27 cellular contexts compared by ENCODE assay signal in the genomic region with DNA sequence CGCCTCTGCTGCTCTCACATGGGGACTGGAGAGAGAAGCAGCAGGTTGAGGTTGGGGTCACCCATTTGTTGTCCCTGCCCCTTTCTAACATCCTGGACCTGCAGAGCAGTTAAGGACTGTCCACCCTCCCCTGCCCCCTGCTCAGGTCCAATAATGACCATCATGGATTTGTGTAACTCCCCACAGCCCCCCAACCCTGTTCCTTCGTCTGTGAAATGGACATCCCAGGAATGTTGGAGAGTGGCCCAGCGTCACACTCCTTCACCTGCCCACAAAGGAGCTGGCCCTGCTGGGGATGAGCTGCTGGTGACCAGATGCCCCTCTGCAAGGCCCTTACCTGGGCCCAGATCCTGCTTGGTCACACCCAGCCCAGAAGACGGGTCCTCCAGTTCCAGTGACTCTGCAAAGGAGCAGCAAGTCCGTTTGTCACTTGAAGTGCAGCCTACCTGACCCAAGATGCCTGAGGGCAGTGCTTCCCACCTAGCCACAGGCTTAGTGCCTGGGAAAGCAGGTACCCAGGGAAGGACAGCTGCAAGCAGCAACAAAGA. TPM values are rescaled to one million over a fixed set of nuclear protein-coding genes. Genes with fewer than 3 reads are reported as not detected.
DNase-seq lines count a peak whose midpoint lies in the region; ATAC-seq, FAIRE-seq and TF ChIP-seq lines count a peak whose summit lies in the region.
"Had no signal": no experiment of that assay in that cellular context is flagged by ENCODE, and none has a peak within 500 bp of the region (broad histone marks: within the 10 kb centered on the region; RNA-seq: fewer than 3 reads in every experiment).

No MANE protein-coding gene starts in this region.

- TF ChIP-seq CTCF in GM23338 (conservative IDR thresholded peaks at IDR 0.05; ENCODE audit: low read depth in 2 of 2) (no peak), GM12878 (IDR thresholded peaks at IDR 0.05 in 2 of 3, conservative IDR thresholded peaks at IDR 0.05 in 1 of 3; ENCODE audit: control insufficient read depth in 2 of 3, extremely low read depth in 1 of 3, insufficient read depth in 1 of 3, low read depth in 3 of 3, low read length in 3 of 3) (no peak), left lung (IDR thresholded peaks at IDR 0.05) (no peak)

- H4K20me1 ChIP-seq in GM23338 (replicated peaks; ENCODE audit: insufficient read depth): peaks cover 7% of the 10 kb centered on the region; the same call in 1 of the 2 replicates
- peaks cover 46% of the 10 kb centered on the region for H4K20me1 ChIP-seq in GM12878 (ENCODE audit: control insufficient read depth, insufficient read depth)

- TF ChIP-seq POLR2A in GM12878 (IDR thresholded peaks at IDR 0.05; ENCODE audit: low read depth, low read length): peak; percentile 79

- H2AFZ ChIP-seq in GM23338: no peak overlapping the region
- H2AFZ ChIP-seq in GM12878 (ENCODE audit: control insufficient read depth, low read depth, low read length): no peak overlapping the region
- H2AFZ ChIP-seq: GM23248 had no signal

- no peaks in the 10 kb centered on the region for H3K4me1 ChIP-seq in GM23338 (ENCODE audit: insufficient read depth)
- peaks cover 10% of the 10 kb centered on the region for H3K4me1 ChIP-seq in GM12878 (ENCODE audit: control insufficient read depth, insufficient read depth, low read length)
- peaks cover 0 to 3% of the 10 kb centered on the region in 2 donors for H3K4me1 ChIP-seq in left lung
- H3K4me1 ChIP-seq: foreskin keratinocyte had no signal

- no peaks in the 10 kb centered on the region for H3K9me2 ChIP-seq in GM23338 (ENCODE audit: insufficient read depth)

- no peaks in the 10 kb centered on the region for H3K27me3 Mint-ChIP-seq in activated CD8-positive, alpha-beta memory T cell treated with anti-CD3 and anti-CD28 coated beads, Interleukin-2, amount 10 ng/mL, durations not matched to agents 7 days and 5 days
- peaks cover 20% of the 10 kb centered on the region for H3K27me3 Mint-ChIP-seq in GM23338 (ENCODE audit: insufficient read depth, low read depth, poor library complexity)
- no peaks in the 10 kb centered on the region for H3K27me3 Mint-ChIP-seq in stimulated activated memory B cell treated with anti-CD40 and anti-IgM and Interleukin-4, amounts not matched to agents 10 μg/mL and 1 μg/mL and 100 μg/mL, for 72 hours
- H3K27me3 Mint-ChIP-seq: activated CD4-positive, alpha-beta T cell treated with anti-CD3 and anti-CD28 coated beads for 36 hours; naive thymus-derived CD8-positive, alpha-beta T cell had no signal

- DNase-seq in activated CD8-positive, alpha-beta memory T cell treated with anti-CD3 and anti-CD28 coated beads, Interleukin-2, amount 10 ng/mL, durations not matched to agents 7 days and 5 days: no peak
- DNase-seq in activated CD8-positive, alpha-beta memory T cell treated with anti-CD3 and anti-CD28 coated beads, Interleukin-2, amount 50 U/mL, for 4 hours: no peak
- DNase-seq in GM23338 (ENCODE audit: low spot score) (no peak), GM12878 (ENCODE audit: low read depth, low spot score) (no peak), left lung (no peak), NCI-H1092 (lab: John Stamatoyannopoulos, UW) (no peak)
- no peak for DNase-seq in activated effector memory CD4-positive, alpha-beta T cell treated with Interleukin-2 at 50 U/mL for 16 hours
- DNase-seq: activated CD4-positive, alpha-beta T cell treated with anti-CD3 and anti-CD28 coated beads for 36 hours; activated naive CD4-positive, alpha-beta T cell treated with anti-CD3 and anti-CD28 coated beads, Interleukin-2, amount 50 U/mL, for 16 hours; foreskin keratinocyte; GM23248; Kasumi-1; mesendoderm; naive thymus-derived CD8-positive, alpha-beta T cell; NCI-H1092 treated with DMSO at 0.1 percent for 48 hours; NCI-H2081 treated with DMSO at 0.1 percent for 48 hours; RPMI8226; stimulated activated CD4-positive, alpha-beta T cell treated with anti-CD3 and anti-CD28 coated beads, Interleukin-1b, Interleukin-23, amount 100 ng/mL, for 48 hours; upper lobe of left lung had no signal

- H3K9me3 ChIP-seq in GM12878 (replicated peaks; ENCODE audit: control insufficient read depth, insufficient read depth, low read length): no peaks in the 10 kb centered on the region
- no peaks in the 10 kb centered on the region for H3K9me3 ChIP-seq in left lung
- H3K9me3 ChIP-seq: upper lobe of left lung had no signal

- intact Hi-C loops in GM12878 (cut with micrococcal nuclease; ENCODE audit: unreplicated experiment): no loop called here
- intact Hi-C loops in left lung (cut with DNase I): no loop called here

- H3K4me1 Mint-ChIP-seq in activated CD8-positive, alpha-beta memory T cell treated with anti-CD3 and anti-CD28 coated beads, Interleukin-2, amount 10 ng/mL, durations not matched to agents 7 days and 5 days: peaks cover 36% of the 10 kb centered on the region
- no peaks in the 10 kb centered on the region; the same call in 2 of the 3 replicates for H3K4me1 Mint-ChIP-seq in GM23338
- peaks cover 77% of the 10 kb centered on the region for H3K4me1 Mint-ChIP-seq in stimulated activated memory B cell treated with anti-CD40 and anti-IgM and Interleukin-4, amounts not matched to agents 10 μg/mL and 1 μg/mL and 100 μg/mL, for 72 hours
- H3K4me1 Mint-ChIP-seq: activated CD4-positive, alpha-beta T cell treated with anti-CD3 and anti-CD28 coated beads for 36 hours had no signal

- in situ Hi-C loops in GM12878 (cut with MboI): no loop called here

- RAD21 ChIA-PET in GM12878 (lab: Charles Lee; ENCODE audit: unreplicated experiment): interaction anchor here (8.6 kb wide), 1 partner anchor 32 kb away, joined by 115 read pairs; no protein-coding TSS in a partner anchor

- H3K9ac ChIP-seq in GM12878 (ENCODE audit: control insufficient read depth, insufficient read depth, low read length): no peak overlapping the region
- H3K9ac ChIP-seq: GM23248 had no signal

- no peaks in the 10 kb centered on the region for H3K9me3 Mint-ChIP-seq in activated CD8-positive, alpha-beta memory T cell treated with anti-CD3 and anti-CD28 coated beads, Interleukin-2, amount 10 ng/mL, durations not matched to agents 7 days and 5 days (ENCODE audit: low read depth)
- H3K9me3 Mint-ChIP-seq in GM23338: no peaks in the 10 kb centered on the region; the same call in 2 of the 3 replicates
- no peaks in the 10 kb centered on the region for H3K9me3 Mint-ChIP-seq in stimulated activated memory B cell treated with anti-CD40 and anti-IgM and Interleukin-4, amounts not matched to agents 10 μg/mL and 1 μg/mL and 100 μg/mL, for 72 hours
- H3K9me3 Mint-ChIP-seq: naive thymus-derived CD8-positive, alpha-beta T cell had no signal

- 62% methylated on average over 4 of the region's 5 CpGs for WGBS in GM12878 (ENCODE audit: insufficient coverage, insufficient replicate concordance, low lambda C conversion rate, missing lambda C conversion rate)

- H3K27ac Mint-ChIP-seq in activated CD8-positive, alpha-beta memory T cell treated with anti-CD3 and anti-CD28 coated beads, Interleukin-2, amount 10 ng/mL, durations not matched to agents 7 days and 5 days: peak overlapping the region; percentile 19
- no peak overlapping the region for H3K27ac Mint-ChIP-seq in GM23338
- peak overlapping the region; percentile 82 for H3K27ac Mint-ChIP-seq in stimulated activated memory B cell treated with anti-CD40 and anti-IgM and Interleukin-4, amounts not matched to agents 10 μg/mL and 1 μg/mL and 100 μg/mL, for 72 hours
- H3K27ac Mint-ChIP-seq: activated CD4-positive, alpha-beta T cell treated with anti-CD3 and anti-CD28 coated beads for 36 hours had no signal

- no peak for TF ChIP-seq EP300 in GM12878 (IDR thresholded peaks at IDR 0.05; ENCODE audit: borderline replicate concordance in 1 of 2, control insufficient read depth in 1 of 2, low read depth in 2 of 2, low read length in 2 of 2)

- H3K27ac ChIP-seq in GM23338 (ENCODE audit: low read depth): no peak overlapping the region
- H3K27ac ChIP-seq in GM12878 (ENCODE audit: control insufficient read depth, insufficient read depth): no peak overlapping the region
- H3K27ac ChIP-seq in left lung: no peak overlapping the region
- H3K27ac ChIP-seq: C4-2B, epithelial cell of prostate, foreskin keratinocyte, GM23248 had no signal

- ATAC-seq in activated CD8-positive, alpha-beta memory T cell treated with anti-CD3 and anti-CD28 coated beads, Interleukin-2, amount 10 ng/mL, durations not matched to agents 7 days and 5 days: no peak
- ATAC-seq in GM23338 (no peak), GM12878 (peak; percentile 0; the same call in 2 of the 3 replicates), left lung (no peak)
- ATAC-seq in stimulated activated memory B cell treated with anti-CD40 and anti-IgM and Interleukin-4, amounts not matched to agents 10 μg/mL and 1 μg/mL and 100 μg/mL, for 72 hours: no peak
- ATAC-seq: activated CD4-positive, alpha-beta T cell treated with anti-CD3 and anti-CD28 coated beads for 36 hours; foreskin keratinocyte; naive thymus-derived CD8-positive, alpha-beta T cell; SK-N-SH treated with all-trans-retinoic acid at 6 μM for 48 hours had no signal

- TF ChIP-seq RAD21 in GM12878 (IDR thresholded peaks at IDR 0.05; ENCODE audit: insufficient read depth, low read depth, low read length): no peak

- BruUV-seq in GM12878 (replicated peaks; lab: Mats Ljungman, UMichigan): no TSS peak

- no peak overlapping the region for H3K4me2 ChIP-seq in GM23338
- no peak overlapping the region for H3K4me2 ChIP-seq in GM12878 (ENCODE audit: control insufficient read depth, insufficient read depth)

- H3K27me3 ChIP-seq in GM23338 (ENCODE audit: insufficient read depth) (no peaks in the 10 kb centered on the region), GM12878 (replicated peaks in 1 of 2; ENCODE audit: control insufficient read depth in 2 of 2, insufficient read depth in 2 of 2, low read length in 1 of 2) (no peaks in the 10 kb centered on the region), left lung (no peaks in the 10 kb centered on the region)
- H3K27me3 ChIP-seq: foreskin keratinocyte, upper lobe of left lung had no signal

- POLR2A ChIA-PET in GM12878 (lab: Charles Lee): interaction anchor here (0.6 to 4.8 kb wide), 5 partner anchors 8 to 919 kb away, joined by 3 to 38 read pairs (median 5); a partner anchor contains a TSS

- H3K79me2 ChIP-seq in GM23338 (replicated peaks; ENCODE audit: insufficient read depth) (no peaks in the 10 kb centered on the region), GM12878 (ENCODE audit: control insufficient read depth, insufficient read depth, low read length) (peaks cover 17% of the 10 kb centered on the region)

- peaks cover 54% of the 10 kb centered on the region for H3K36me3 Mint-ChIP-seq in activated CD8-positive, alpha-beta memory T cell treated with anti-CD3 and anti-CD28 coated beads, Interleukin-2, amount 10 ng/mL, durations not matched to agents 7 days and 5 days
- H3K36me3 Mint-ChIP-seq in GM23338 (ENCODE audit: low read depth): peaks cover 46% of the 10 kb centered on the region
- H3K36me3 Mint-ChIP-seq in stimulated activated memory B cell treated with anti-CD40 and anti-IgM and Interleukin-4, amounts not matched to agents 10 μg/mL and 1 μg/mL and 100 μg/mL, for 72 hours: peaks cover 61% of the 10 kb centered on the region

- H3K4me3 ChIP-seq in GM23338 (no peak overlapping the region), GM12878 (no peak overlapping the region), left lung (no peak overlapping the region)
- H3K4me3 ChIP-seq: GM23248, upper lobe of left lung had no signal

- 0 out of 2 replicates have a peak, but pooled peaks cover 4% of the 10 kb centered on the region for H3F3A ChIP-seq in GM23338 (replicated peaks; ENCODE audit: low read depth)

- peaks cover 11% of the 10 kb centered on the region; the same call in 1 of the 2 replicates for H3K36me3 ChIP-seq in GM23338 (ENCODE audit: insufficient read depth)
- H3K36me3 ChIP-seq in GM12878 (ENCODE audit: control insufficient read depth in 2 of 2, insufficient read depth in 2 of 2, low read length in 1 of 2): peaks cover 53 to 57% of the 10 kb centered on the region in 2 experiments
- peaks cover 0 to 100% of the 10 kb centered on the region in 2 donors for H3K36me3 ChIP-seq in left lung

- SMC1A ChIA-PET in GM12878 (lab: Charles Lee; ENCODE audit: uncharacterized antibody, unreplicated experiment): no interaction called here

- CTCF ChIA-PET in activated CD8-positive, alpha-beta memory T cell treated with anti-CD3 and anti-CD28 coated beads, Interleukin-2, amount 10 ng/mL, durations not matched to agents 7 days and 5 days (lab: Charles Lee): interaction anchor here (1.3 kb wide), 1 partner anchor 649 kb away, joined by 3 read pairs; no protein-coding TSS in a partner anchor
- CTCF ChIA-PET in GM12878 (lab: Yijun Ruan, JAX): interaction anchor here (1.3 to 14.0 kb wide), 2 partner anchors 33 to 48 kb away, joined by 3 to 274 read pairs; no protein-coding TSS in a partner anchor

- H3K4me3 Mint-ChIP-seq in activated CD8-positive, alpha-beta memory T cell treated with anti-CD3 and anti-CD28 coated beads, Interleukin-2, amount 10 ng/mL, durations not matched to agents 7 days and 5 days: no peak overlapping the region
- H3K4me3 Mint-ChIP-seq in GM23338: no peak overlapping the region; the same call in 2 of the 3 replicates
- H3K4me3 Mint-ChIP-seq in stimulated activated memory B cell treated with anti-CD40 and anti-IgM and Interleukin-4, amounts not matched to agents 10 μg/mL and 1 μg/mL and 100 μg/mL, for 72 hours: peak overlapping the region; percentile 30
- H3K4me3 Mint-ChIP-seq: activated CD4-positive, alpha-beta T cell treated with anti-CD3 and anti-CD28 coated beads for 36 hours had no signal

- no peak for FAIRE-seq in GM12878 (lab: Jason Lieb, UNC)
- FAIRE-seq: A204.1, keratinocyte, TTC549 had no signal

RNA-seq across cellular contexts. Expression of a gene that starts 10.4 kb away (rescaled TPM):
- total RNA-seq in activated CD8-positive, alpha-beta memory T cell treated with anti-CD3 and anti-CD28 coated beads, Interleukin-2, amount 10 ng/mL, durations not matched to agents 7 days and 5 days: 1,000 to 10,000 TPM; 1,513 to 1,561 TPM
- 49.8 and 54.8 TPM in 2 replicates for total RNA-seq in GM23338 (2014; rRNA removed; shearing (Covaris generic))
- 98.4 and 105 TPM in 2 replicates for polyA plus RNA-seq in GM23338 (2016; fragmentation: Nextera tagmentation; extraction: Ambion mirVana)
- total RNA-seq in GM12878 (2013; cell fraction: nucleolus; rRNA removed): 2,823 and 2,919 TPM in 2 replicates
- 10,156 and 11,063 TPM in 2 replicates for total RNA-seq in GM12878 (2014; rRNA removed)
- total RNA-seq in GM12878 (2014; rRNA removed; fragmentation: Illumina TruSeq; extraction: Trizol): 2,507 and 2,767 TPM in 2 replicates
- 4,973 and 5,010 TPM in 2 replicates for total RNA-seq in GM12878 (2021)
- 4,271 TPM for polyA plus RNA-seq in GM12878 (2011; ENCODE audit: low read depth)
- 309 and 1,760 TPM in 2 replicates for polyA plus RNA-seq in GM12878 (2011; rRNA removed)
- 1,718 and 2,321 TPM in 2 replicates for polyA plus RNA-seq in GM12878 (2011; cell fraction: cytosol; rRNA removed)
- polyA plus RNA-seq in GM12878 (2011; cell fraction: nucleus; rRNA removed): 1,510 and 1,766 TPM in 2 replicates
- 6,323 and 7,232 TPM in 2 replicates for polyA plus RNA-seq in GM12878 (2012)
- polyA plus RNA-seq in GM12878 (2014; fragmentation: Illumina TruSeq; extraction: Trizol): 3,291 and 4,542 TPM in 2 replicates
- polyA plus RNA-seq in GM12878 (2014; fragmentation: Nextera tagmentation; extraction: Ambion mirVana): 1,000 to 10,000 TPM; 1,387 to 2,107 TPM
- polyA plus RNA-seq in GM12878 (2014; rRNA removed): 3,302 and 5,141 TPM in 2 replicates
- 1,000 to 10,000 TPM; 6,006 to 6,596 TPM for polyA plus RNA-seq in GM12878 (2016; fragmentation: Nextera tagmentation; extraction: Ambion mirVana)
- 1,457 and 1,517 TPM in 2 replicates for polyA minus RNA-seq in GM12878 (2011; rRNA and poly(A)+ RNA removed)
- polyA minus RNA-seq in GM12878 (2011; cell fraction: cytosol; rRNA and poly(A)+ RNA removed): 1,302 and 1,364 TPM in 2 replicates
- 388 and 604 TPM in 2 replicates for polyA minus RNA-seq in GM12878 (2011; cell fraction: nucleus; rRNA and poly(A)+ RNA removed)
- 1,000 to 10,000 TPM; 1,866 to 2,212 TPM for total RNA-seq in left lung
- total RNA-seq: GM23248, NCI-H460 had no signal

RNA-seq across cellular contexts. Expression of a gene that starts 44.8 kb away (rescaled TPM):
- 10 to 100 TPM; 95.3 to 96.9 TPM for total RNA-seq in activated CD8-positive, alpha-beta memory T cell treated with anti-CD3 and anti-CD28 coated beads, Interleukin-2, amount 10 ng/mL, durations not matched to agents 7 days and 5 days
- total RNA-seq in GM23338 (2014; rRNA removed; shearing (Covaris generic)): 152 and 165 TPM in 2 replicates
- polyA plus RNA-seq in GM23338 (2016; fragmentation: Nextera tagmentation; extraction: Ambion mirVana) (83.4 and 86.8 TPM in 2 replicates), GM12878 (2011; rRNA removed) (6.4 and 12.7 TPM in 2 replicates), GM12878 (2014; fragmentation: Illumina TruSeq; extraction: Trizol) (39.4 and 56.1 TPM in 2 replicates), GM12878 (2014; fragmentation: Nextera tagmentation; extraction: Ambion mirVana) (10 to 100 TPM in 1 of 2 experiments, 1 to 10 TPM in 1; 8.7 to 12.3 TPM), GM12878 (2014; rRNA removed) (35.4 and 44.6 TPM in 2 replicates), GM12878 (2016; fragmentation: Nextera tagmentation; extraction: Ambion mirVana) (10 to 100 TPM; 71.2 to 76.3 TPM)
- 55.0 and 67.3 TPM in 2 replicates for total RNA-seq in GM12878 (2013; cell fraction: nucleolus; rRNA removed)
- total RNA-seq in GM12878 (2014; rRNA removed) (35.0 and 42.1 TPM in 2 replicates), GM12878 (2014; rRNA removed; fragmentation: Illumina TruSeq; extraction: Trizol) (30.5 and 35.6 TPM in 2 replicates), GM12878 (2021) (74.7 and 83.9 TPM in 2 replicates), left lung (10 to 100 TPM; 21.8 to 32.5 TPM)
- polyA plus RNA-seq in GM12878 (2011; ENCODE audit: low read depth): 11.1 TPM
- polyA plus RNA-seq in GM12878 (2011; cell fraction: cytosol; rRNA removed): 17.0 and 18.6 TPM in 2 replicates
- 48.4 and 68.2 TPM in 2 replicates for polyA plus RNA-seq in GM12878 (2011; cell fraction: nucleus; rRNA removed)
- 20.7 and 25.6 TPM in 2 replicates for polyA plus RNA-seq in GM12878 (2012)
- 14.8 and 21.1 TPM in 2 replicates for polyA minus RNA-seq in GM12878 (2011; rRNA and poly(A)+ RNA removed)
- 11.4 and 13.2 TPM in 2 replicates for polyA minus RNA-seq in GM12878 (2011; cell fraction: cytosol; rRNA and poly(A)+ RNA removed)
- polyA minus RNA-seq in GM12878 (2011; cell fraction: nucleus; rRNA and poly(A)+ RNA removed): 19.5 and 38.2 TPM in 2 replicates

RNA-seq across cellular contexts. Expression of a gene that starts 47.2 kb away (rescaled TPM):
- 1,000 to 10,000 TPM; 1,980 to 2,218 TPM for total RNA-seq in activated CD8-positive, alpha-beta memory T cell treated with anti-CD3 and anti-CD28 coated beads, Interleukin-2, amount 10 ng/mL, durations not matched to agents 7 days and 5 days
- total RNA-seq in GM23338 (2014; rRNA removed; shearing (Covaris generic)): 1,443 and 1,506 TPM in 2 replicates
- polyA plus RNA-seq in GM23338 (2016; fragmentation: Nextera tagmentation; extraction: Ambion mirVana) (2,790 and 2,911 TPM in 2 replicates), GM12878 (2011; rRNA removed) (3,820 and 3,850 TPM in 2 replicates), GM12878 (2014; fragmentation: Illumina TruSeq; extraction: Trizol) (3,219 and 4,047 TPM in 2 replicates), GM12878 (2014; fragmentation: Nextera tagmentation; extraction: Ambion mirVana) (1,000 to 10,000 TPM; 2,295 to 2,356 TPM), GM12878 (2014; rRNA removed) (3,649 and 3,781 TPM in 2 replicates), GM12878 (2016; fragmentation: Nextera tagmentation; extraction: Ambion mirVana) (1,000 to 10,000 TPM; 2,318 to 2,319 TPM)
- 281 and 294 TPM in 2 replicates for total RNA-seq in GM12878 (2013; cell fraction: nucleolus; rRNA removed)
- total RNA-seq in GM12878 (2014; rRNA removed) (3,103 and 3,139 TPM in 2 replicates), GM12878 (2014; rRNA removed; fragmentation: Illumina TruSeq; extraction: Trizol) (2,472 and 2,596 TPM in 2 replicates), GM12878 (2021) (3,369 and 3,514 TPM in 2 replicates), left lung (1,000 to 10,000 TPM; 1,428 to 1,504 TPM)
- 9,466 TPM for polyA plus RNA-seq in GM12878 (2011; ENCODE audit: low read depth)
- polyA plus RNA-seq in GM12878 (2011; cell fraction: cytosol; rRNA removed): 6,340 and 8,149 TPM in 2 replicates
- 1,312 and 1,697 TPM in 2 replicates for polyA plus RNA-seq in GM12878 (2011; cell fraction: nucleus; rRNA removed)
- 4,574 and 5,154 TPM in 2 replicates for polyA plus RNA-seq in GM12878 (2012)
- 1,451 and 1,695 TPM in 2 replicates for polyA minus RNA-seq in GM12878 (2011; rRNA and poly(A)+ RNA removed)
- polyA minus RNA-seq in GM12878 (2011; cell fraction: cytosol; rRNA and poly(A)+ RNA removed): 359 and 410 TPM in 2 replicates
- polyA minus RNA-seq in GM12878 (2011; cell fraction: nucleus; rRNA and poly(A)+ RNA removed): 135 and 152 TPM in 2 replicates

Comparison
In these comparisons a context has a peak if more than half of its experiments do, and no peak if none do; other contexts are left out.
1. RNA of a gene that starts 10.4 kb away (total RNA-seq): 2,507 to 11,063 TPM in GM12878, 1,866 to 2,212 TPM in left lung and 1,513 to 1,561 TPM in activated CD8-positive, alpha-beta memory T cell treated with anti-CD3 and anti-CD28 coated beads, Interleukin-2, amount 10 ng/mL, durations not matched to agents 7 days and 5 days; 49.8 to 54.8 TPM in GM23338; every median in the first group is over 10 times any median in the second.